In genomic region chr17:42251115-42251514, GRCh38 we compare ENCODE assay signal across 8 cellular contexts.
DNase-seq lines count a peak whose midpoint lies in the region; ATAC-seq and TF ChIP-seq lines count a peak whose summit lies in the region.

No MANE protein-coding gene starts in this region.

- peak; percentile 12; the same call in 1 of the 2 replicates for TF ChIP-seq CTCF in AG09319 (IDR thresholded peaks at IDR 0.05; ENCODE audit: low read depth, low read length)

- H3K36me3 Mint-ChIP-seq in activated naive CD8-positive, alpha-beta T cell: peaks cover 2% of the 10 kb centered on the region

- no peaks in the 10 kb centered on the region for H3K27me3 Mint-ChIP-seq in activated naive CD8-positive, alpha-beta T cell

- peaks cover 81% of the 10 kb centered on the region for H3K4me1 Mint-ChIP-seq in activated naive CD8-positive, alpha-beta T cell (ENCODE audit: low read depth)

- no peak for ATAC-seq in GM18907 (IDR thresholded peaks at IDR 0.05; ENCODE audit: unreplicated experiment)

- H3K27ac Mint-ChIP-seq in activated naive CD8-positive, alpha-beta T cell: peak overlapping the region; percentile 98

- H3K4me3 Mint-ChIP-seq in activated naive CD8-positive, alpha-beta T cell: peak overlapping the region; percentile 20

- no peaks in the 10 kb centered on the region for H3K9me3 Mint-ChIP-seq in activated naive CD8-positive, alpha-beta T cell (ENCODE audit: low read depth)

- DNase-seq in AG09319 (ENCODE audit: extremely low read depth, low read depth): no peak
- DNase-seq in HCEC 1CT: peak; percentile 48
- DNase-seq in iris pigment epithelial cell (ENCODE audit: low read depth): peak; percentile 66
- no peak for DNase-seq in T-helper 2 cell
- no peak for DNase-seq in stimulated activated CD4-positive, alpha-beta T cell treated with anti-CD3 and anti-CD28 coated beads, Interleukin-2, amount 100 ng/mL, for 24 hours
- DNase-seq in HPDE6-E6E7 (ENCODE audit: extremely low spot score): no peak

Comparison
In these comparisons a context has a peak if more than half of its experiments do, and no peak if none do; other contexts are left out.
1. DNase-seq: peak in HCEC 1CT (single experiment) and iris pigment epithelial cell (single experiment); none in AG09319 (single experiment), T-helper 2 cell (0 of 5), stimulated activated CD4-positive, alpha-beta T cell treated with anti-CD3 and anti-CD28 coated beads, Interleukin-2, amount 100 ng/mL, for 24 hours (0 of 2) and HPDE6-E6E7 (single experiment).